In the genomic region with DNA sequence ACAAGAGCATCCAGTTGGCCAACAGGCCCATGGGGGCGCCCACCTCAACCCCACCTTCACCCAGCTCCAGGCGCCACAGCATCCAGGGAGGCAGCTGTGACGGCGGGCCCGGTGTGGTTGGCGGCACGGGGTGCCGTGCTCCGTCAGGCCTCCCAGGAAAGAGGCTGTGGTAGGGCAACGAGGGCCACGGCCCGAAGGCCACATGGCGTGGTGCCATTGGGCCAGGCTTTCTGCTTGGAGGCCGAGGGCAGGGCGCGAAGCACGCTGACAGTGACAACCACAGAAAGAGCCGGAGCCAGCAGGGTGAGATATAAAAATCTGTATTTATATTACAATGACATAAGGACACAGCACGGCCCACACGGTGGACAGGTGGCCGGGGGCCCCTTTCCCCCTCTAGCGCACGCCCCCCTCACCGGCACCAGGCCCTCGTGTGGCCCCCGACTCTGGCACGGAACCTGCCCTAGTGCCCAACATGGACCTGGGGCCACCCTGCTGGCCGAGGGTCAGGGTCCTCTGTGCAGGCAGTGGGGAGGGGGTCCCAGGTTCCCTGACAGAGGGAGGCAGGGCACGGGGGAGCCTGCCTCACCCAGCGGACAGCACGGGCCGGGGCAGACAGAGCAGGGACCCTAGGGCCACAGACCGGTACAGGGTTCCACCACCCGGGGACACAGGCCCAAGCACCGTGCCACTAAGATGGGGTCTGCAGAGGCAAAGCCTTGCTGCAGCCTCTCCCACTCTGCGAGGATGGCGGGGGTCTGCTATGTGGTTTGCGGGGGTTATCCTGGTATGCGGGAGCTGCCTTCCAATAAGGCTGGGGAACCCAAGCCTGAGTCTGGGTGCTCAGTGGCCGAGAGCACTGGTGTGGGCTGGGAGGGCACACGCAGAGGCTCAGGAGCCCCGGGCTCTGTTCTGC, we compare ENCODE assay signal across 1 cellular context.
TF ChIP-seq lines count a peak whose summit lies in the region.

No MANE protein-coding gene starts in this region.

TF ChIP-seq in IMR-90, 13 proteins besides CTCF, POLR2A, EP300 and RAD21:
- TF ChIP-seq RFX5 (IDR thresholded peaks at IDR 0.05; ENCODE audit: low read depth, low read length) (no peak), FOS (IDR thresholded peaks at IDR 0.05; ENCODE audit: low read depth, low read length) (no peak), CEBPB (IDR thresholded peaks at IDR 0.05; ENCODE audit: low read depth, low read length) (no peak), BHLHE40 (IDR thresholded peaks at IDR 0.05; ENCODE audit: low read depth, low read length) (no peak), MAFK (IDR thresholded peaks at IDR 0.05; ENCODE audit: low read depth, low read length) (no peak), USF2 (IDR thresholded peaks at IDR 0.05; ENCODE audit: low read depth, low read length) (no peak), CHD1 (IDR thresholded peaks at IDR 0.05; ENCODE audit: low read depth, low read length) (no peak), NFE2L2 (IDR thresholded peaks at IDR 0.05; ENCODE audit: low read depth, low read length) (no peak), ELK1 (IDR thresholded peaks at IDR 0.05; ENCODE audit: borderline replicate concordance, low read depth, low read length) (no peak), MAZ (IDR thresholded peaks at IDR 0.05; ENCODE audit: borderline replicate concordance, low read depth, low read length) (no peak), SMC3 (IDR thresholded peaks at IDR 0.05; ENCODE audit: low read depth, low read length) (no peak), RCOR1 (IDR thresholded peaks at IDR 0.05; ENCODE audit: insufficient replicate concordance, low read length) (no peak)
